Comparison of ENCODE assay signal across 16 cellular contexts in the genomic region with DNA sequence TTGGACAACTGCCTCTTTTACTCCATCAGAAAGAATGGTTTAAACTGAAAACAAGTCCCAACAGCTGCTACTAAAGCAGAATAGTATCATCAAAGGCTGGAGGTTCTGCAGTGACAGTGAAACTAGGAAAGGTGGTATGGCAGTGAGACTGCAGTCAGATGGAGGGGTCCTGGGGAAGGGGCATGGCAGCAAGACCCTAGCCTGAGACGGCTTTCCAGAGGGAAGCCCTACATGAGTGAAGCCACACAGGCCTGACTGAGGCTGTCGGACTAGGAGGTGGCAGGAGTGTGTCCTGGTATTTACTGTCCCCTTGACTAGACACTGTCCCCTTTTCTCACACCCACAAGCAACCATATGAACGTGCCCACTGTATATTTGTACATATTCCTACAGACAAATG.
"Had no signal": no experiment of that assay in that cellular context is flagged by ENCODE, and none has a peak within 500 bp of the region (broad histone marks: within the 10 kb centered on the region; RNA-seq: fewer than 3 reads in every experiment).

No MANE protein-coding gene starts in this region.

- H3K27ac ChIP-seq: coronary artery had no signal

- H3K27me3 Mint-ChIP-seq: activated naive CD8-positive, alpha-beta T cell treated with anti-CD3 and anti-CD28 coated beads, Interleukin-2, amount 10 ng/mL, durations not matched to agents 7 days and 5 days; naive thymus-derived CD8-positive, alpha-beta T cell; stimulated activated naive B cell treated with anti-CD40 and anti-IgM and Interleukin-4, amounts not matched to agents 10 μg/mL and 1 μg/mL and 100 μg/mL, for 72 hours; type B pancreatic cell had no signal

- H3K9me3 ChIP-seq: neutrophil had no signal

- H3K9me3 Mint-ChIP-seq: activated naive CD8-positive, alpha-beta T cell treated with anti-CD3 and anti-CD28 coated beads, Interleukin-2, amount 10 ng/mL, durations not matched to agents 7 days and 5 days; naive thymus-derived CD8-positive, alpha-beta T cell; stimulated activated naive B cell treated with anti-CD40 and anti-IgM and Interleukin-4, amounts not matched to agents 10 μg/mL and 1 μg/mL and 100 μg/mL, for 72 hours had no signal

- DNase-seq: activated gamma-delta T cell; activated naive CD8-positive, alpha-beta T cell treated with anti-CD3 and anti-CD28 coated beads, Interleukin-2, amount 10 ng/mL, durations not matched to agents 7 days and 5 days; caudate nucleus; effector CD8-positive, alpha-beta T cell; glutamatergic neuron; naive thymus-derived CD8-positive, alpha-beta T cell; right cardiac atrium; SHP77; stimulated activated naive B cell treated with anti-CD40 and anti-IgM and Interleukin-4, amounts not matched to agents 10 μg/mL and 1 μg/mL and 100 μg/mL, for 72 hours had no signal

- H3K4me3 Mint-ChIP-seq: activated naive CD8-positive, alpha-beta T cell treated with anti-CD3 and anti-CD28 coated beads, Interleukin-2, amount 10 ng/mL, durations not matched to agents 7 days and 5 days; stimulated activated naive B cell treated with anti-CD40 and anti-IgM and Interleukin-4, amounts not matched to agents 10 μg/mL and 1 μg/mL and 100 μg/mL, for 72 hours; type B pancreatic cell had no signal

- H3K27ac Mint-ChIP-seq: type B pancreatic cell had no signal

- H3K4me3 ChIP-seq: coronary artery, lung had no signal

- H3K27me3 ChIP-seq: neutrophil had no signal

- ATAC-seq: activated CD4-positive, CD25-positive, alpha-beta regulatory T cell treated with anti-CD3 and anti-CD28 coated beads, Interleukin-2, amount 50 U/mL, for 24 hours; left colon; naive thymus-derived CD8-positive, alpha-beta T cell; right cardiac atrium; SK-N-SH treated with all-trans-retinoic acid at 6 μM for 48 hours; stimulated activated naive B cell treated with anti-CD40 and anti-IgM and Interleukin-4, amounts not matched to agents 10 μg/mL and 1 μg/mL and 100 μg/mL, for 72 hours had no signal
